ENCODE assay signal across 1 cellular context in genomic region chr2:233372855-233373254, GRCh38.
TF ChIP-seq lines count a peak whose summit lies in the region.

No MANE protein-coding gene starts in this region.

TF ChIP-seq in K562, 482 proteins besides CTCF, POLR2A, EP300 and RAD21 (continued from another document):
- TF ChIP-seq USF1 (CRISPR knock-in tag; IDR thresholded peaks at IDR 0.05) (no peak), ZC3H4 (CRISPR knock-in tag; IDR thresholded peaks at IDR 0.05; ENCODE audit: borderline replicate concordance) (no peak), HDAC1 (IDR thresholded peaks at IDR 0.05) (no peak), BHLHE40 (IDR thresholded peaks at IDR 0.05; ENCODE audit: low read length) (peak; percentile 32; the same call in 1 of the 2 replicates), ZFP30 (CRISPR knock-in tag; IDR thresholded peaks at IDR 0.05; ENCODE audit: borderline replicate concordance) (no peak), ELK1 (CRISPR knock-in tag; IDR thresholded peaks at IDR 0.05) (no peak), ZNF695 (CRISPR knock-in tag; IDR thresholded peaks at IDR 0.05) (no peak), PRMT5 (CRISPR knock-in tag; IDR thresholded peaks at IDR 0.05) (no peak), FOSL1 (tag; conservative IDR thresholded peaks at IDR 0.05) (0 out of 2 replicates have a peak, but pooled peaks have one; percentile 16), GABPB1 (CRISPR knock-in tag; IDR thresholded peaks at IDR 0.05) (no peak), ARID3A (IDR thresholded peaks at IDR 0.05; ENCODE audit: borderline replicate concordance, low read depth, low read length) (no peak), POLR2AphosphoS5 (IDR thresholded peaks at IDR 0.05; ENCODE audit: control insufficient read depth, insufficient read depth, low read depth, low read length) (no peak), HEY1 (CRISPR knock-in tag; IDR thresholded peaks at IDR 0.05; ENCODE audit: borderline replicate concordance) (no peak), CHAMP1 (IDR thresholded peaks at IDR 0.05) (no peak), ATF4 (CRISPR knock-in tag; IDR thresholded peaks at IDR 0.05) (no peak), ZFP91 (CRISPR knock-in tag; IDR thresholded peaks at IDR 0.05) (no peak)
